Comparison of ENCODE assay signal across 22 cellular contexts in genomic region chr20:49742948-49743347, GRCh38. TPM values are rescaled to one million over a fixed set of nuclear protein-coding genes. Genes with fewer than 3 reads are reported as not detected.
DNase-seq lines count a peak whose midpoint lies in the region; ATAC-seq, FAIRE-seq and TF ChIP-seq lines count a peak whose summit lies in the region.
"Had no signal": no experiment of that assay in that cellular context is flagged by ENCODE, and none has a peak within 500 bp of the region (broad histone marks: within the 10 kb centered on the region; RNA-seq: fewer than 3 reads in every experiment).

No MANE protein-coding gene starts in this region.

- no peaks in the 10 kb centered on the region for H4K20me1 ChIP-seq in K562 (replicated peaks; ENCODE audit: control insufficient read depth, insufficient read depth, low read length)

- 41% methylated on average over 9 of the region's 9 CpGs for WGBS in K562 (ENCODE audit: insufficient coverage, low coverage, missing lambda C conversion rate)

- DNase-seq in K562 (ENCODE audit: extremely low read depth in 1 of 4, low spot score in 3 of 4) (no peak), left colon (no peak), progenitor cell of endocrine pancreas (ENCODE audit: low spot score, unreplicated experiment) (no peak), NCI-H1417 (lab: John Stamatoyannopoulos, UW) (no peak)
- DNase-seq in activated naive CD4-positive, alpha-beta T cell (lab: John Stamatoyannopoulos, UW) = no peak
- DNase-seq: ACHN, DMS79 treated with DMSO at 0.1 percent for 48 hours, Kasumi-1, MM.1S, NCI-H1092 treated with DMSO at 0.1 percent for 48 hours, NCI-H1694, NCI-H2107, NCI-H510A treated with DMSO at 0.1 percent for 48 hours, NCI-H774, SHP77 had no signal

- in situ Hi-C loops in K562 (cut with MboI) = no loop called here

- no peaks in the 10 kb centered on the region for H3K36me3 Mint-ChIP-seq in progenitor cell of endocrine pancreas (ENCODE audit: insufficient read depth)
- H3K36me3 Mint-ChIP-seq: IgD-negative memory B cell had no signal

- H3K4me1 ChIP-seq in HEK293 (ENCODE audit: control insufficient read depth, insufficient read depth, low read length) (no peaks in the 10 kb centered on the region), K562 (replicated peaks in 1 of 2; ENCODE audit: control insufficient read depth in 2 of 2, insufficient read depth in 2 of 2, low read length in 2 of 2) (peaks cover 7 to 8% of the 10 kb centered on the region in 2 experiments)

- no peak overlapping the region for H3K4me3 Mint-ChIP-seq in progenitor cell of endocrine pancreas (ENCODE audit: low read depth)
- H3K4me3 Mint-ChIP-seq: IgD-negative memory B cell had no signal

- H3K9me1 ChIP-seq in K562 (ENCODE audit: control insufficient read depth, insufficient read depth, low read length) = no peaks in the 10 kb centered on the region

- peak overlapping the region; percentile 67 for H2AFZ ChIP-seq in K562 (ENCODE audit: low read depth, low read length)

- H3K9me3 ChIP-seq in HEK293 (ENCODE audit: control insufficient read depth, insufficient read depth, low read depth, low read length) = no peaks in the 10 kb centered on the region
- H3K9me3 ChIP-seq in K562 (replicated peaks; ENCODE audit: control insufficient read depth, insufficient read depth, low read depth, low read length) = no peaks in the 10 kb centered on the region

- H3K9ac ChIP-seq in K562 (ENCODE audit: insufficient read depth in 1 of 2, low read depth in 2 of 2, low read length in 2 of 2) = peak overlapping the region in 1 of 2 experiments; percentile 77; a peak in 2 of 4 replicates

- POLR2A ChIA-PET in HEK293 (lab: Yijun Ruan, JAX) = no interaction called here
- POLR2A ChIA-PET in K562 (lab: Yijun Ruan, JAX) = no interaction called here

- H3K4me3 ChIP-seq in HEK293 (ENCODE audit: low read depth, low read length) (no peak overlapping the region), K562 (no peak overlapping the region)
- H3K4me3 ChIP-seq: SK-N-MC had no signal

- H3K27me3 ChIP-seq in K562 (ENCODE audit: control insufficient read depth in 2 of 2, insufficient read depth in 2 of 2, low read length in 2 of 2) = no peaks in the 10 kb centered on the region

- H3K79me2 ChIP-seq in K562 (ENCODE audit: control insufficient read depth, insufficient read depth, low read length) = no peaks in the 10 kb centered on the region

- H3K4me1 Mint-ChIP-seq in progenitor cell of endocrine pancreas (ENCODE audit: low read depth) = peaks cover 2% of the 10 kb centered on the region

- no peak for FAIRE-seq in K562 (lab: Jason Lieb, UNC)
- FAIRE-seq: H54 had no signal

- no peak for ATAC-seq in K562
- peak; percentile 73 for ATAC-seq in left colon
- ATAC-seq in HG02571 (IDR thresholded peaks at IDR 0.05; ENCODE audit: unreplicated experiment) = no peak

- no peak for TF ChIP-seq RAD21 in K562 (CRISPR knock-in tag; conservative IDR thresholded peaks at IDR 0.05 in 1 of 2, IDR thresholded peaks at IDR 0.05 in 1 of 2)

- H3K4me2 ChIP-seq in K562 (ENCODE audit: insufficient read depth, low read length) = no peak overlapping the region

- no peak for TF ChIP-seq POLR2A in K562 (conservative IDR thresholded peaks at IDR 0.05)

- no peak overlapping the region for H3K27ac ChIP-seq in HEK293 (ENCODE audit: extremely low read depth, low read depth, low read length)
- H3K27ac ChIP-seq in K562 (ENCODE audit: extremely low read depth, low read depth, low read length) = no peak overlapping the region
- H3K27ac ChIP-seq: C4-2B, HL-60, SK-N-MC had no signal

- CTCF ChIA-PET in HEK293 (lab: Yijun Ruan, JAX) (no interaction called here), K562 (lab: Yijun Ruan, JAX; ENCODE audit: low intra/inter-chr PET ratio) (no interaction called here)

- no peaks in the 10 kb centered on the region for H3K36me3 ChIP-seq in HEK293 (ENCODE audit: control insufficient read depth in 2 of 2, insufficient read depth in 1 of 2, low read length in 2 of 2)
- no peaks in the 10 kb centered on the region for H3K36me3 ChIP-seq in K562 (ENCODE audit: control insufficient read depth, insufficient read depth, low read length)

- TF ChIP-seq CTCF in HEK293 (tag by site-specific recombination; IDR thresholded peaks at IDR 0.05) (no peak), K562 (IDR thresholded peaks at IDR 0.05 in 2 of 3, conservative IDR thresholded peaks at IDR 0.05 in 1 of 3; ENCODE audit: insufficient read depth in 2 of 3, low read depth in 1 of 3, low read length in 3 of 3) (no peak), progenitor cell of endocrine pancreas (IDR thresholded peaks at IDR 0.05; ENCODE audit: unreplicated experiment) (no peak)

- BruUV-seq in K562 (replicated peaks; lab: Mats Ljungman, UMichigan) = no TSS peak

- intact Hi-C loops in K562 (cut with micrococcal nuclease) (no loop called here), left colon (cut with DNase I, micrococcal nuclease) (no loop called here)

- H3K27me3 Mint-ChIP-seq in progenitor cell of endocrine pancreas = peaks cover 3% of the 10 kb centered on the region
- H3K27me3 Mint-ChIP-seq: IgD-negative memory B cell had no signal

- no peak for TF ChIP-seq EP300 in K562 (IDR thresholded peaks at IDR 0.05; ENCODE audit: low read length)

- peak overlapping the region; percentile 86 for H3K27ac Mint-ChIP-seq in progenitor cell of endocrine pancreas
- H3K27ac Mint-ChIP-seq: IgD-negative memory B cell had no signal

- no peaks in the 10 kb centered on the region for H3K9me3 Mint-ChIP-seq in progenitor cell of endocrine pancreas (ENCODE audit: low read depth)
- H3K9me3 Mint-ChIP-seq: IgD-negative memory B cell had no signal

TF ChIP-seq in HEK293, 187 proteins besides CTCF, POLR2A, EP300 and RAD21 (continues in another document):
- TF ChIP-seq GLIS2 (tag by site-specific recombination; IDR thresholded peaks at IDR 0.05) = no peak
- TF ChIP-seq EGR2 (tag by site-specific recombination; IDR thresholded peaks at IDR 0.05; ENCODE audit: low read depth) = no peak
- no peak for TF ChIP-seq ZBTB6 (tag by site-specific recombination; IDR thresholded peaks at IDR 0.05)
- peak; percentile 83 for TF ChIP-seq SCRT2 (tag by site-specific recombination; IDR thresholded peaks at IDR 0.05)
- no peak for TF ChIP-seq ZNF394 (tag by site-specific recombination; IDR thresholded peaks at IDR 0.05; ENCODE audit: borderline replicate concordance)
- no peak for TF ChIP-seq ZNF350 (tag by site-specific recombination; IDR thresholded peaks at IDR 0.05)

TF ChIP-seq in K562, 482 proteins besides CTCF, POLR2A, EP300 and RAD21 (continues in another document):
- TF ChIP-seq KLF1 (tag; IDR thresholded peaks at IDR 0.05) (no peak), RBM15 (IDR thresholded peaks at IDR 0.05; ENCODE audit: insufficient read depth, low read length) (no peak), ZMIZ1 (IDR thresholded peaks at IDR 0.05; ENCODE audit: low read depth in 2 of 2, low read length in 2 of 2) (no peak)

RNA-seq across cellular contexts. Expression of gene B4GALT5, which starts 29.3 kb away (rescaled TPM):
- total RNA-seq in K562 (2011; cell fraction: chromatin; rRNA removed; ENCODE audit: low replicate concordance) = 25.2 and 26.6 TPM in 2 replicates
- 24.6 and 27.5 TPM in 2 replicates for total RNA-seq in K562 (2011; cell fraction: nucleolus; rRNA removed)
- 39.2 and 61.3 TPM in 2 replicates for total RNA-seq in K562 (2011; cell fraction: nucleoplasm; rRNA removed)
- total RNA-seq in K562 (2014; rRNA removed) (8.5 and 9.6 TPM in 2 replicates), K562 (2014; rRNA removed; fragmentation: Illumina TruSeq; extraction: Trizol) (23.4 and 24.2 TPM in 2 replicates), K562 (2015; rRNA removed; fragmentation: Illumina TruSeq; extraction: Trizol) (24.1 and 25.4 TPM in 2 replicates), K562 (2021) (23.7 and 25.7 TPM in 2 replicates), left colon (10 to 100 TPM; 58.1 to 64.8 TPM), progenitor cell of endocrine pancreas (58.6 and 58.8 TPM in 2 replicates)
- polyA plus RNA-seq in K562 (2011; rRNA removed) (22.2 and 32.4 TPM in 2 replicates), K562 (2014; fragmentation: Illumina TruSeq; extraction: Trizol) (30.9 and 32.6 TPM in 2 replicates), K562 (2014; fragmentation: Nextera tagmentation; extraction: Ambion mirVana) (10 to 100 TPM; 12.2 to 17.5 TPM), K562 (2014; rRNA removed) (16.4 and 20.0 TPM in 2 replicates)
- 23.3 and 23.6 TPM in 2 replicates for polyA plus RNA-seq in K562 (2011; cell fraction: cytosol; rRNA removed)
- polyA plus RNA-seq in K562 (2011; cell fraction: nucleus; rRNA removed) = 12.0 and 14.7 TPM in 2 replicates
- polyA plus RNA-seq in K562 (2012) = 10.9 and 18.2 TPM in 2 replicates
- polyA minus RNA-seq in K562 (2011; rRNA and poly(A)+ RNA removed) = 31.7 and 44.1 TPM in 2 replicates
- 17.4 and 24.1 TPM in 2 replicates for polyA minus RNA-seq in K562 (2011; cell fraction: cytosol; rRNA and poly(A)+ RNA removed)
- polyA minus RNA-seq in K562 (2011; cell fraction: nucleus; rRNA and poly(A)+ RNA removed) = 5.0 and 6.2 TPM in 2 replicates
